Comparison of ENCODE assay signal across 9 cellular contexts in genomic region chr10:5291501-5292195, GRCh38.
DNase-seq lines count a peak whose midpoint lies in the region; ATAC-seq, FAIRE-seq and TF ChIP-seq lines count a peak whose summit lies in the region.
"Had no signal": no experiment of that assay in that cellular context is flagged by ENCODE, and none has a peak within 500 bp of the region (broad histone marks: within the 10 kb centered on the region; RNA-seq: fewer than 3 reads in every experiment).

No MANE protein-coding gene starts in this region.

- H4K20me1 ChIP-seq in K562 (replicated peaks; ENCODE audit: control insufficient read depth, insufficient read depth, low read length): no peaks in the 10 kb centered on the region

- peak; percentile 85 for FAIRE-seq in K562 (lab: Jason Lieb, UNC)
- FAIRE-seq: frontal cortex had no signal

- peak overlapping the region; percentile 65 for H3K4me2 ChIP-seq in K562 (ENCODE audit: insufficient read depth, low read length)

- no peak for TF ChIP-seq POLR2A in K562 (conservative IDR thresholded peaks at IDR 0.05)

- H3K27ac ChIP-seq in AG04450 (ENCODE audit: low read depth, low read length) (peak overlapping the region; percentile 52), K562 (ENCODE audit: extremely low read depth, low read depth, low read length) (peak overlapping the region; percentile 68), left lung (peak overlapping the region; percentile 70 to 92)

- POLR2A ChIA-PET in AG04450 (lab: Yijun Ruan, JAX): no interaction called here
- POLR2A ChIA-PET in K562 (lab: Yijun Ruan, JAX): no interaction called here

- no peak overlapping the region for H3K4me3 ChIP-seq in AG04450 (ENCODE audit: low read depth, low read length)
- H3K4me3 ChIP-seq in K562: no peak overlapping the region
- H3K4me3 ChIP-seq in left lung: no peak overlapping the region

- TF ChIP-seq CTCF in AG04450 (IDR thresholded peaks at IDR 0.05; ENCODE audit: low read depth, low read length) (no peak), K562 (IDR thresholded peaks at IDR 0.05 in 2 of 3, conservative IDR thresholded peaks at IDR 0.05 in 1 of 3; ENCODE audit: insufficient read depth in 2 of 3, low read depth in 1 of 3, low read length in 3 of 3) (no peak), left lung (IDR thresholded peaks at IDR 0.05) (no peak)

- H3K9me1 ChIP-seq in K562 (ENCODE audit: control insufficient read depth, insufficient read depth, low read length): no peaks in the 10 kb centered on the region

- ATAC-seq in HG03196 (IDR thresholded peaks at IDR 0.05; ENCODE audit: unreplicated experiment) (peak; percentile 81), K562 (peak; percentile 81), left lung (peak; percentile 80), HG03159 (IDR thresholded peaks at IDR 0.05; ENCODE audit: unreplicated experiment) (no peak)
- peak; percentile 47 for ATAC-seq in stimulated activated naive CD8-positive, alpha-beta T cell treated with anti-CD3 and anti-CD28 coated beads, Interleukin-15, Interleukin-2, amounts not matched to agents 100 U/mL and 50 U/mL, for 24 hours

- WGBS in K562 (ENCODE audit: insufficient coverage, low coverage, missing lambda C conversion rate): 23% methylated on average over 13 of the region's 13 CpGs

- TF ChIP-seq EP300 in K562 (IDR thresholded peaks at IDR 0.05; ENCODE audit: low read length): peak; percentile 58

- peak overlapping the region; percentile 87 for H2AFZ ChIP-seq in K562 (ENCODE audit: low read depth, low read length)

- no peaks in the 10 kb centered on the region for H3K79me2 ChIP-seq in K562 (ENCODE audit: control insufficient read depth, insufficient read depth, low read length)

- in situ Hi-C loops in K562 (cut with MboI): no loop called here

- H3K27me3 ChIP-seq in AG04450 (ENCODE audit: control insufficient read depth, insufficient read depth, low read length): no peaks in the 10 kb centered on the region
- no peaks in the 10 kb centered on the region for H3K27me3 ChIP-seq in K562 (ENCODE audit: control insufficient read depth in 2 of 2, insufficient read depth in 2 of 2, low read length in 2 of 2)
- H3K27me3 ChIP-seq in left lung: no peaks in the 10 kb centered on the region

- BruUV-seq in K562 (replicated peaks; lab: Mats Ljungman, UMichigan): no TSS peak

- no peak for TF ChIP-seq RAD21 in K562 (CRISPR knock-in tag; conservative IDR thresholded peaks at IDR 0.05 in 1 of 2, IDR thresholded peaks at IDR 0.05 in 1 of 2)

- intact Hi-C loops in K562 (cut with micrococcal nuclease) (loop anchor here (10.0 kb wide), 1 partner anchor 143 kb away; no protein-coding TSS in a partner anchor), left lung (cut with DNase I) (no loop called here)

- H3K9me3 ChIP-seq in AG04450 (ENCODE audit: control insufficient read depth, insufficient read depth, low read length) (no peaks in the 10 kb centered on the region), K562 (replicated peaks; ENCODE audit: control insufficient read depth, insufficient read depth, low read depth, low read length) (no peaks in the 10 kb centered on the region), left lung (no peaks in the 10 kb centered on the region)

- peaks cover 5 to 25% of the 10 kb centered on the region in 2 experiments; a peak in 4 of 5 replicates for H3K4me1 ChIP-seq in K562 (replicated peaks in 1 of 2; ENCODE audit: control insufficient read depth in 2 of 2, insufficient read depth in 2 of 2, low read length in 2 of 2)
- peaks cover 10 to 44% of the 10 kb centered on the region in 2 donors for H3K4me1 ChIP-seq in left lung

- DNase-seq in AG04450 (ENCODE audit: low read depth, low spot score) (peak; percentile 8), SW480 (ENCODE audit: low spot score) (peak; percentile 57), K562 (ENCODE audit: extremely low read depth in 1 of 4, low spot score in 3 of 4) (peak; percentile 20 to 63 (median 42)), left lung (peak; percentile 79), ecto neural progenitor cell (ENCODE audit: low spot score) (no peak)
- DNase-seq in stimulated activated naive CD8-positive, alpha-beta T cell treated with anti-CD3 and anti-CD28 coated beads, Interleukin-15, Interleukin-2, amounts not matched to agents 100 U/mL and 50 U/mL, for 24 hours: peak; percentile 11

- CTCF ChIA-PET in AG04450 (lab: Charles Lee): interaction anchor here (0.5 to 1.4 kb wide), 4 partner anchors 9 to 468 kb away, joined by 3 to 6 read pairs (median 4); no protein-coding TSS in a partner anchor
- CTCF ChIA-PET in K562 (lab: Yijun Ruan, JAX; ENCODE audit: low intra/inter-chr PET ratio): no interaction called here

- H3K36me3 ChIP-seq in K562 (ENCODE audit: control insufficient read depth, insufficient read depth, low read length): no peaks in the 10 kb centered on the region; the same call in 2 of the 3 replicates
- H3K36me3 ChIP-seq in left lung: no peaks in the 10 kb centered on the region

- H3K9ac ChIP-seq in K562 (ENCODE audit: insufficient read depth in 1 of 2, low read depth in 2 of 2, low read length in 2 of 2): peak overlapping the region in 1 of 2 experiments; percentile 39; a peak in 2 of 4 replicates

TF ChIP-seq in K562, 482 proteins besides CTCF, POLR2A, EP300 and RAD21 (continues in another document):
- TF ChIP-seq HDAC2 (IDR thresholded peaks at IDR 0.05) (peak; percentile 42; the same call in 1 of the 2 replicates), NONO (IDR thresholded peaks at IDR 0.05; ENCODE audit: low read depth in 2 of 2, low read length in 1 of 2) (no peak), VEZF1 (CRISPR knock-in tag; IDR thresholded peaks at IDR 0.05) (0 out of 2 replicates have a peak, but pooled peaks have one; percentile 25), TBL1XR1 (IDR thresholded peaks at IDR 0.05; ENCODE audit: low read length in 2 of 2) (0 out of 4 replicates have a peak, but pooled peaks of 1 of the 2 experiments have one; percentile 28), SMARCE1 (IDR thresholded peaks at IDR 0.05) (peak; percentile 74), ILK (tag; IDR thresholded peaks at IDR 0.05; ENCODE audit: borderline replicate concordance, low read depth) (0 out of 2 replicates have a peak, but pooled peaks have one; percentile 50), SOX6 (IDR thresholded peaks at IDR 0.05) (0 out of 2 replicates have a peak, but pooled peaks have one; percentile 17), ZBTB33 (CRISPR knock-in tag; IDR thresholded peaks at IDR 0.05) (no peak), ZNF561 (CRISPR knock-in tag; conservative IDR thresholded peaks at IDR 0.05) (no peak), POLR2H (tag; IDR thresholded peaks at IDR 0.05; ENCODE audit: low read depth) (peak; percentile 56; the same call in 1 of the 2 replicates), IRF9 (tag; IDR thresholded peaks at IDR 0.05) (peak; percentile 67; the same call in 1 of the 2 replicates), NFE2L1 (tag; IDR thresholded peaks at IDR 0.05; ENCODE audit: borderline replicate concordance, low read depth) (peak; percentile 91), CEBPB (tag; IDR thresholded peaks at IDR 0.05) (peak; percentile 94), ESRRA (IDR thresholded peaks at IDR 0.05; ENCODE audit: borderline replicate concordance, low read depth) (peak; percentile 49; the same call in 1 of the 2 replicates), ZNF584 (CRISPR knock-in tag; IDR thresholded peaks at IDR 0.05; ENCODE audit: low read depth) (peak; percentile 80; the same call in 1 of the 2 replicates), ZBTB9 (CRISPR knock-in tag; IDR thresholded peaks at IDR 0.05) (peak; percentile 63; the same call in 1 of the 2 replicates)
